Comparison of ENCODE assay signal across 9 cellular contexts in genomic region chr17:64920419-64921172, GRCh38. TPM values are rescaled to one million over a fixed set of nuclear protein-coding genes. Genes with fewer than 3 reads are reported as not detected.
A peak's percentile ranks its signal among the peaks of the same experiment; 100 is the strongest.
DNase-seq lines count a peak whose midpoint lies in the region; ATAC-seq and TF ChIP-seq lines count a peak whose summit lies in the region.
"Had no signal": no experiment of that assay in that cellular context is flagged by ENCODE, and none has a peak within 500 bp of the region (broad histone marks: within the 10 kb centered on the region; RNA-seq: fewer than 3 reads in every experiment).

No MANE protein-coding gene starts in this region.

- H3K27me3 Mint-ChIP-seq in stimulated activated naive CD8-positive, alpha-beta T cell treated with anti-CD3 and anti-CD28 coated beads, Interleukin-15, Interleukin-2, amounts not matched to agents 100 ng/mL and 50 ng/mL, for 24 hours, result no peaks in the 10 kb centered on the region
- H3K27me3 Mint-ChIP-seq in activated B cell treated with CpG ODN at 0.5 μM for 24 hours (no peaks in the 10 kb centered on the region), immature natural killer cell (ENCODE audit: low read depth in 3 of 3) (peaks cover 2 to 7% (median 6%) of the 10 kb centered on the region in 3 donors)

- POLR2A ChIA-PET in activated B cell treated with CpG ODN at 0.5 μM for 24 hours (lab: Charles Lee), result interaction anchor here (0.6 to 2.7 kb wide), 8 partner anchors 17 to 202 kb away, joined by 3 to 17 read pairs (median 7); no protein-coding TSS in a partner anchor

- peaks cover 22% of the 10 kb centered on the region for H3K4me1 Mint-ChIP-seq in stimulated activated naive CD8-positive, alpha-beta T cell treated with anti-CD3 and anti-CD28 coated beads, Interleukin-15, Interleukin-2, amounts not matched to agents 100 ng/mL and 50 ng/mL, for 24 hours (ENCODE audit: low read depth)
- H3K4me1 Mint-ChIP-seq in activated B cell treated with CpG ODN at 0.5 μM for 24 hours (peaks cover 45% of the 10 kb centered on the region), immature natural killer cell (peaks cover 4 to 6% of the 10 kb centered on the region in 2 donors)

- ATAC-seq in stimulated activated naive CD8-positive, alpha-beta T cell treated with anti-CD3 and anti-CD28 coated beads, Interleukin-15, Interleukin-2, amounts not matched to agents 100 U/mL and 50 U/mL, for 24 hours, result no peak
- no peak for ATAC-seq in activated B cell treated with CpG ODN at 0.5 μM for 24 hours (ENCODE audit: low read depth)
- no peak for ATAC-seq in GM18519 (IDR thresholded peaks at IDR 0.05; ENCODE audit: low FRiP score, unreplicated experiment)
- ATAC-seq in GM21367 (IDR thresholded peaks at IDR 0.05; ENCODE audit: unreplicated experiment), result no peak

- H3K36me3 Mint-ChIP-seq in stimulated activated naive CD8-positive, alpha-beta T cell treated with anti-CD3 and anti-CD28 coated beads, Interleukin-15, Interleukin-2, amounts not matched to agents 100 ng/mL and 50 ng/mL, for 24 hours (ENCODE audit: low read depth), result no peaks in the 10 kb centered on the region
- no peaks in the 10 kb centered on the region for H3K36me3 Mint-ChIP-seq in activated B cell treated with CpG ODN at 0.5 μM for 24 hours (ENCODE audit: low read depth)
- H3K36me3 Mint-ChIP-seq in immature natural killer cell, result peaks cover 0 to under 1% (median 0%) of the 10 kb centered on the region in 3 donors

- peak overlapping the region; percentile 83 for H3K4me3 Mint-ChIP-seq in stimulated activated naive CD8-positive, alpha-beta T cell treated with anti-CD3 and anti-CD28 coated beads, Interleukin-15, Interleukin-2, amounts not matched to agents 100 ng/mL and 50 ng/mL, for 24 hours
- H3K4me3 Mint-ChIP-seq in activated B cell treated with CpG ODN at 0.5 μM for 24 hours (peak overlapping the region; percentile 87), immature natural killer cell (peak overlapping the region; percentile 88 to 92 (median 91))

- H3K9me3 Mint-ChIP-seq in stimulated activated naive CD8-positive, alpha-beta T cell treated with anti-CD3 and anti-CD28 coated beads, Interleukin-15, Interleukin-2, amounts not matched to agents 100 ng/mL and 50 ng/mL, for 24 hours, result no peaks in the 10 kb centered on the region
- H3K9me3 Mint-ChIP-seq in activated B cell treated with CpG ODN at 0.5 μM for 24 hours (no peaks in the 10 kb centered on the region), immature natural killer cell (no peaks in the 10 kb centered on the region)

- TF ChIP-seq CTCF in activated B cell treated with CpG ODN at 0.5 μM for 24 hours (IDR thresholded peaks at IDR 0.05), result no peak

- peak overlapping the region; percentile 85 for H3K27ac Mint-ChIP-seq in stimulated activated naive CD8-positive, alpha-beta T cell treated with anti-CD3 and anti-CD28 coated beads, Interleukin-15, Interleukin-2, amounts not matched to agents 100 ng/mL and 50 ng/mL, for 24 hours
- H3K27ac Mint-ChIP-seq in activated B cell treated with CpG ODN at 0.5 μM for 24 hours (peak overlapping the region; percentile 92), immature natural killer cell (peak overlapping the region; percentile 86 to 95 (median 92))

- CTCF ChIA-PET in activated B cell treated with CpG ODN at 0.5 μM for 24 hours (lab: Charles Lee), result interaction anchor here (1.5 kb wide), 1 partner anchor 41 kb away, joined by 6 read pairs; no protein-coding TSS in a partner anchor

- intact Hi-C loops in activated B cell treated with CpG ODN at 0.5 μM for 24 hours (cut with micrococcal nuclease), result loop anchor here (10.0 kb wide), 1 partner anchor 274 kb away; no protein-coding TSS in a partner anchor

- DNase-seq in stimulated activated naive CD8-positive, alpha-beta T cell treated with anti-CD3 and anti-CD28 coated beads, Interleukin-15, Interleukin-2, amounts not matched to agents 100 U/mL and 50 U/mL, for 24 hours, result no peak
- DNase-seq in activated B cell treated with CpG ODN at 0.5 μM for 24 hours (no peak), immature natural killer cell (no peak), COR-L47 (lab: John Stamatoyannopoulos, UW) (no peak)
- DNase-seq in stimulated activated naive CD4-positive, alpha-beta T cell treated with Interleukin-2 at 50 U/mL for 16 hours (lab: John Stamatoyannopoulos, UW), result no peak
- DNase-seq: NCI-H1930 had no signal

RNA-seq across cellular contexts. Expression of gene LRRC37A3, which starts 1.3 kb away (rescaled TPM):
- total RNA-seq in activated B cell treated with CpG ODN at 0.5 μM for 24 hours, result 28.4 and 38.2 TPM in 2 replicates
- 1 to 10 TPM in 2 of 3 donors, under 1 TPM in 1; 0.58 to 2.3 (median 2.2) TPM for polyA plus RNA-seq in immature natural killer cell
